8 cellular contexts compared by ENCODE assay signal in genomic region chr4:150297861-150298474, GRCh38.
DNase-seq lines count a peak whose midpoint lies in the region; TF ChIP-seq lines count a peak whose summit lies in the region.

No MANE protein-coding gene starts in this region.

- no peaks in the 10 kb centered on the region for H3K79me2 ChIP-seq in smooth muscle cell (ENCODE audit: low read depth)

- no peaks in the 10 kb centered on the region for H3F3A ChIP-seq in smooth muscle cell (ENCODE audit: low read depth)

- H3K4me2 ChIP-seq in smooth muscle cell = no peak overlapping the region

- DNase-seq in ACHN = peak; percentile 62
- peak; percentile 27 for DNase-seq in GM04504 (ENCODE audit: low read depth)
- peak; percentile 56 for DNase-seq in NB4 (ENCODE audit: low read depth)
- peak; percentile 57 for DNase-seq in activated CD4-positive, alpha-beta T cell treated with anti-CD3 and anti-CD28 coated beads, Interleukin-2, amount 10 ng/mL, durations not matched to agents 7 days and 5 days
- DNase-seq in globus pallidus (ENCODE audit: low spot score) = peak; percentile 24
- no peak for DNase-seq in smooth muscle cell (lab: John Stamatoyannopoulos, UW; ENCODE audit: unreplicated experiment)
- no peak for DNase-seq in central memory CD4-positive, alpha-beta T cell
- no peak for DNase-seq in NCI-H187 (lab: John Stamatoyannopoulos, UW)

- H3K36me3 ChIP-seq in smooth muscle cell (ENCODE audit: low read depth) = no peaks in the 10 kb centered on the region

- no peak overlapping the region for H2AFZ ChIP-seq in smooth muscle cell (ENCODE audit: low read depth)

- TF ChIP-seq CTCF in NB4 (IDR thresholded peaks at IDR 0.05; ENCODE audit: low read depth, low read length) (peak; percentile 37), smooth muscle cell (IDR thresholded peaks at IDR 0.05; ENCODE audit: borderline replicate concordance, insufficient read depth, poor library complexity, severe bottlenecking) (peak; percentile 74)

- POLR2A ChIA-PET in activated CD4-positive, alpha-beta T cell treated with anti-CD3 and anti-CD28 coated beads, Interleukin-2, amount 10 ng/mL, durations not matched to agents 7 days and 5 days (lab: Charles Lee) = no interaction called here

- H3K4me1 ChIP-seq in smooth muscle cell (ENCODE audit: low read depth) = peaks cover 37% of the 10 kb centered on the region

- CTCF ChIA-PET in activated CD4-positive, alpha-beta T cell treated with anti-CD3 and anti-CD28 coated beads, Interleukin-2, amount 10 ng/mL, durations not matched to agents 7 days and 5 days (lab: Charles Lee) = interaction anchor here (1.0 to 1.4 kb wide), 3 partner anchors 10 to 571 kb away, joined by 3 to 4 read pairs (median 3); no protein-coding TSS in a partner anchor

- TF ChIP-seq POLR2A in NB4 (IDR thresholded peaks at IDR 0.05; ENCODE audit: extremely low read depth, insufficient read length) = no peak

- H3K4me1 Mint-ChIP-seq in activated CD4-positive, alpha-beta T cell treated with anti-CD3 and anti-CD28 coated beads, Interleukin-2, amount 10 ng/mL, durations not matched to agents 7 days and 5 days = peaks cover 7% of the 10 kb centered on the region

- no peaks in the 10 kb centered on the region for H3K9me3 ChIP-seq in smooth muscle cell (replicated peaks; ENCODE audit: low read depth)

- H3K4me3 ChIP-seq in NB4 (ENCODE audit: low read depth, low read length) (no peak overlapping the region), smooth muscle cell (no peak overlapping the region)

- 88% methylated on average over 1 of the region's 1 CpG for WGBS in smooth muscle cell (ENCODE audit: low lambda C conversion rate)

- H3K27ac ChIP-seq in smooth muscle cell (ENCODE audit: low read depth) = no peak overlapping the region

- H3K9me3 Mint-ChIP-seq in activated CD4-positive, alpha-beta T cell treated with anti-CD3 and anti-CD28 coated beads, Interleukin-2, amount 10 ng/mL, durations not matched to agents 7 days and 5 days = no peaks in the 10 kb centered on the region

- H3K4me3 Mint-ChIP-seq in activated CD4-positive, alpha-beta T cell treated with anti-CD3 and anti-CD28 coated beads, Interleukin-2, amount 10 ng/mL, durations not matched to agents 7 days and 5 days = no peak overlapping the region

- no peaks in the 10 kb centered on the region for H4K20me1 ChIP-seq in smooth muscle cell (ENCODE audit: low read depth)

- in situ Hi-C loops in ACHN (cut with HindIII; ENCODE audit: low pct_ligation_motif_present, low pct_unique_long_range_greater_than_20kb, low sequenced_read_pairs) = loop anchor here (25.0 kb wide), 1 partner anchor 564 kb away; no protein-coding TSS in a partner anchor

- H3K36me3 Mint-ChIP-seq in activated CD4-positive, alpha-beta T cell treated with anti-CD3 and anti-CD28 coated beads, Interleukin-2, amount 10 ng/mL, durations not matched to agents 7 days and 5 days (ENCODE audit: low read depth) = peaks cover 3% of the 10 kb centered on the region

- H3K27me3 ChIP-seq in smooth muscle cell (ENCODE audit: low read depth) = no peaks in the 10 kb centered on the region

- no peak overlapping the region for H3K9ac ChIP-seq in smooth muscle cell (ENCODE audit: low read depth)

- H3K27me3 Mint-ChIP-seq in activated CD4-positive, alpha-beta T cell treated with anti-CD3 and anti-CD28 coated beads, Interleukin-2, amount 10 ng/mL, durations not matched to agents 7 days and 5 days = no peaks in the 10 kb centered on the region

- no peak overlapping the region for H3K27ac Mint-ChIP-seq in activated CD4-positive, alpha-beta T cell treated with anti-CD3 and anti-CD28 coated beads, Interleukin-2, amount 10 ng/mL, durations not matched to agents 7 days and 5 days

Comparison
In these comparisons a context has a peak if more than half of its experiments do, and no peak if none do; other contexts are left out.
1. DNase-seq: peak in ACHN (single experiment), GM04504 (single experiment), NB4 (single experiment), activated CD4-positive, alpha-beta T cell treated with anti-CD3 and anti-CD28 coated beads, Interleukin-2, amount 10 ng/mL, durations not matched to agents 7 days and 5 days (single experiment) and globus pallidus (single experiment); none in smooth muscle cell (single experiment), central memory CD4-positive, alpha-beta T cell (single experiment) and NCI-H187 (0 of 2).